Comparison of ENCODE assay signal across 20 cellular contexts in the genomic region with DNA sequence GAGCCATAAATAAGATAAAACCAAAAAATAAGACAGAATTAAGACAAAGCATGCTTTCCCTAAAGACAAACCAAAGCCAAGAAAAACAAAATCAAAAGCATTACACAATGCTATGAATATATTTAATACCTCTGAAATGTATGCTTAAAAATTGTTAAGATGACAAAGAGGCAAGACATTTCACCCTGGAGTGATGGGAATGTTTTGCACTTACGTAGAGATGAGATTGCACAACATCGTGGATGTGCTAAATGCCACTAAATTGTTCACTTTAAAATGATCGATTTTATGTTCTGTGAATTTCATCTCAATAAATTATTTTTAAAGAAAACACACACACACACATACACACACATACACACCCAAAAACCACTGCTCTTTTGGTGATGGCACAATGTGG.
"Had no signal": no experiment of that assay in that cellular context is flagged by ENCODE, and none has a peak within 500 bp of the region (broad histone marks: within the 10 kb centered on the region; RNA-seq: fewer than 3 reads in every experiment).

No MANE protein-coding gene starts in this region.

- H3K27me3 ChIP-seq: esophagus squamous epithelium, hepatocyte, neural progenitor cell, ovary, right atrium auricular region, tibial artery had no signal

- H3K79me2 ChIP-seq: hepatocyte had no signal

- H3K9me3 ChIP-seq: esophagus squamous epithelium, left ventricle myocardium inferior, lower lobe of right lung, ovary, right atrium auricular region, tibial artery had no signal

- H3K36me3 ChIP-seq: esophagus squamous epithelium, left ventricle myocardium inferior, lower lobe of right lung, neural progenitor cell, ovary, right atrium auricular region, tibial artery had no signal

- H3K4me2 ChIP-seq: hepatocyte, neural progenitor cell had no signal

- ATAC-seq: effector memory CD8-positive, alpha-beta T cell; lower lobe of right lung; natural killer cell treated with Interleukin-12 subunit alpha and Interleukin-12 subunit beta and Interleukin-15 and Interleukin-18, amount 100 ng/mL, for 72 hours; stimulated activated effector memory CD8-positive, alpha-beta T cell treated with anti-CD3 and anti-CD28 coated beads, Interleukin-12 subunit alpha, Interleukin-12 subunit beta, amount 100 ng/mL, for 72 hours; stimulated activated naive CD8-positive, alpha-beta T cell treated with anti-CD3 and anti-CD28 coated beads, Interleukin-15, Interleukin-2, amounts not matched to agents 100 U/mL and 50 U/mL, for 24 hours had no signal

- H3K4me3 ChIP-seq: esophagus squamous epithelium, hepatocyte, left ventricle myocardium inferior, lower lobe of right lung, neural progenitor cell, ovary, right atrium auricular region, tibial artery had no signal

- H3K9ac ChIP-seq: neural progenitor cell had no signal

- H3K27ac ChIP-seq: esophagus squamous epithelium, hepatocyte, left ventricle myocardium inferior, lower lobe of right lung, neural progenitor cell, ovary, right atrium auricular region, tibial artery had no signal

- H3K4me1 ChIP-seq: esophagus squamous epithelium, left ventricle myocardium inferior, lower lobe of right lung, neural progenitor cell, right atrium auricular region, tibial artery had no signal

- H2AFZ ChIP-seq: hepatocyte, neural progenitor cell had no signal

- DNase-seq: effector memory CD8-positive, alpha-beta T cell; esophagus squamous epithelium; foreskin melanocyte; head of caudate nucleus; kidney; left cardiac atrium; left ventricle myocardium inferior; lower lobe of right lung; midbrain; nucleus accumbens; ovary; stimulated activated CD4-positive, alpha-beta T cell treated with anti-CD3 and anti-CD28 coated beads, Interleukin-4, amount 100 ng/mL, for 1 hour; stimulated activated CD8-positive, alpha-beta memory T cell treated with anti-CD3 and anti-CD28 coated beads, Interleukin-4, amount 100 ng/mL, for 48 hours; stimulated activated naive CD8-positive, alpha-beta T cell treated with anti-CD3 and anti-CD28 coated beads, Interleukin-15, Interleukin-2, amounts not matched to agents 100 U/mL and 50 U/mL, for 24 hours; tibial artery had no signal
